ENCODE assay signal across 9 cellular contexts in the genomic region with DNA sequence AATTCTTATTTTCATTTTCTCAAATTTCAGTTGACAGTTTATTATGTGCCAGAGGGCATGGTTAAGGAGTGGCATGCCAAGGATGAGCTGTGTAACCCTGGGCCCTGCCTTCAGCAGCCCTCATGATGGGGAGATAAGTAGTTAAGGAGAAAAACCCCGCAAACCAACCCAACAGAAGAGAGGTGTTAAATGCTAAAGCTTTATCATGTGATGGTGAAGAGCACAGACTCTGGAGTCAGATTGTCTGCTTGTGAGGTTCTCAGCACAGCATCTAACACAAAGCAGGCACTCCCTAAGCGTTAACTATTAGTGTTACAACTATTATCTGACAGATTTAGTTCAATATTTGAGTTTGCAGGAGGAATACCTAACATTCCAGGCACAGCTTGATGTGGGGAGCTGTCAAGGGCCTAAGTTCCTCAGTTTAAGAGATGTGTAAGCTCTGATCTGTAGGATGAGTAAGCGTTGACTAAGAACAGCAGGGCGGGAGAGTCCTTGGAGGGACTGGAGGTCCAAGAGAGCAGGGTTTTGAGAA. TPM values are rescaled to one million over a fixed set of nuclear protein-coding genes. Genes with fewer than 3 reads are reported as not detected.
DNase-seq lines count a peak whose midpoint lies in the region; ATAC-seq and TF ChIP-seq lines count a peak whose summit lies in the region.
"Had no signal": no experiment of that assay in that cellular context is flagged by ENCODE, and none has a peak within 500 bp of the region (broad histone marks: within the 10 kb centered on the region; RNA-seq: fewer than 3 reads in every experiment).

No MANE protein-coding gene starts in this region.

- H3K9ac ChIP-seq in SK-N-MC (ENCODE audit: insufficient read length): no peak overlapping the region
- peak overlapping the region; percentile 69 for H3K9ac ChIP-seq in skeletal muscle satellite cell (ENCODE audit: low read depth, low read length)

- H3K9me3 ChIP-seq in SK-N-MC (ENCODE audit: low read depth, low read length) (no peaks in the 10 kb centered on the region), skeletal muscle satellite cell (replicated peaks; ENCODE audit: low read length) (no peaks in the 10 kb centered on the region)

- TF ChIP-seq CTCF in fibroblast of the aortic adventitia (IDR thresholded peaks at IDR 0.05; ENCODE audit: insufficient read depth, low read length): no peak

- H3K4me3 ChIP-seq in SK-N-MC (peak overlapping the region; percentile 46), fibroblast of the aortic adventitia (ENCODE audit: low read depth, low read length) (no peak overlapping the region), skeletal muscle satellite cell (ENCODE audit: low read length) (peak overlapping the region; percentile 37)

- peak overlapping the region; percentile 23 for H3K27ac Mint-ChIP-seq in T-helper 1 cell treated with Interleukin-12 subunit alpha and Interleukin-12 subunit beta and Interleukin-4 antibody, amounts not matched to agents 30 μg/mL and 1 μg/mL, for 36 hours

- peaks cover 37% of the 10 kb centered on the region for H3K4me1 Mint-ChIP-seq in T-helper 1 cell treated with Interleukin-12 subunit alpha and Interleukin-12 subunit beta and Interleukin-4 antibody, amounts not matched to agents 30 μg/mL and 1 μg/mL, for 36 hours (ENCODE audit: low read depth)

- peak overlapping the region; percentile 25 for H3K4me3 Mint-ChIP-seq in T-helper 1 cell treated with Interleukin-12 subunit alpha and Interleukin-12 subunit beta and Interleukin-4 antibody, amounts not matched to agents 30 μg/mL and 1 μg/mL, for 36 hours

- peak overlapping the region; percentile 62 for H3K27ac ChIP-seq in SK-N-MC
- H3K27ac ChIP-seq: VCaP had no signal

- H3K4me1 ChIP-seq in skeletal muscle satellite cell (ENCODE audit: control insufficient read depth, insufficient read depth, low read length): peaks cover 49% of the 10 kb centered on the region

- peaks cover 7% of the 10 kb centered on the region for H3K36me3 Mint-ChIP-seq in T-helper 1 cell treated with Interleukin-12 subunit alpha and Interleukin-12 subunit beta and Interleukin-4 antibody, amounts not matched to agents 30 μg/mL and 1 μg/mL, for 36 hours (ENCODE audit: low read depth)

- H3K9me3 Mint-ChIP-seq in T-helper 1 cell treated with Interleukin-12 subunit alpha and Interleukin-12 subunit beta and Interleukin-4 antibody, amounts not matched to agents 30 μg/mL and 1 μg/mL, for 36 hours: no peaks in the 10 kb centered on the region

- H3K27me3 ChIP-seq in skeletal muscle satellite cell (ENCODE audit: control insufficient read depth, insufficient read depth, low read length): no peaks in the 10 kb centered on the region

- no peak for ATAC-seq in GM21381 (IDR thresholded peaks at IDR 0.05; ENCODE audit: unreplicated experiment)

- DNase-seq in T-helper 1 cell: no peak
- DNase-seq in SK-N-MC (ENCODE audit: low read depth, low spot score): no peak
- peak; percentile 92 for DNase-seq in fibroblast of the aortic adventitia (ENCODE audit: low read depth)
- DNase-seq in activated CD4-positive, alpha-beta T cell treated with anti-CD3 and anti-CD28 coated beads for 48 hours: no peak
- no peak for DNase-seq in SIG-M5 (lab: John Stamatoyannopoulos, UW)

- H3K36me3 ChIP-seq in SK-N-MC (ENCODE audit: insufficient read depth, low read length) (no peaks in the 10 kb centered on the region), skeletal muscle satellite cell (ENCODE audit: insufficient read depth, low read length) (no peaks in the 10 kb centered on the region)

- no peaks in the 10 kb centered on the region for H3K27me3 Mint-ChIP-seq in T-helper 1 cell treated with Interleukin-12 subunit alpha and Interleukin-12 subunit beta and Interleukin-4 antibody, amounts not matched to agents 30 μg/mL and 1 μg/mL, for 36 hours (ENCODE audit: low read depth)

- peak overlapping the region; percentile 75 for H3K4me2 ChIP-seq in skeletal muscle satellite cell (ENCODE audit: low read length)

RNA-seq across cellular contexts. Expression of a gene that starts 29.6 kb away (rescaled TPM):
- total RNA-seq in fibroblast of the aortic adventitia (ENCODE audit: low replicate concordance): 32.0 and 40.6 TPM in 2 replicates
- total RNA-seq in skeletal muscle satellite cell (2012; rRNA removed): 22.8 and 27.1 TPM in 2 replicates

RNA-seq across cellular contexts. Expression of a gene that starts 56.4 kb away (rescaled TPM):
- total RNA-seq in fibroblast of the aortic adventitia (ENCODE audit: low replicate concordance): 7.0 and 18.4 TPM in 2 replicates
- total RNA-seq in skeletal muscle satellite cell (2012; rRNA removed): 20.5 and 38.0 TPM in 2 replicates
